In genomic region chr3:150259526-150260145, GRCh38 we compare ENCODE assay signal across 30 cellular contexts.
"Had no signal": no experiment of that assay in that cellular context is flagged by ENCODE, and none has a peak within 500 bp of the region (broad histone marks: within the 10 kb centered on the region; RNA-seq: fewer than 3 reads in every experiment).

No MANE protein-coding gene starts in this region.

- ATAC-seq: left colon; lower lobe of right lung; natural killer cell; psoas muscle; sciatic nerve; stimulated activated naive B cell treated with anti-CD40 and anti-IgM and Interleukin-4, amounts not matched to agents 10 μg/mL and 1 μg/mL and 100 μg/mL, for 72 hours; stimulated activated naive CD8-positive, alpha-beta T cell treated with anti-CD3 and anti-CD28 coated beads, Interleukin-15, Interleukin-2, amounts not matched to agents 100 U/mL and 50 U/mL, for 24 hours had no signal

- H3K4me2 ChIP-seq: neural progenitor cell had no signal

- H3K27me3 ChIP-seq: neural progenitor cell, neutrophil, stomach, testis, thyroid gland, transverse colon, upper lobe of left lung, vagina had no signal

- FAIRE-seq: islet of Langerhans, kidney had no signal

- H3K36me3 ChIP-seq: left ventricle myocardium inferior, lower lobe of right lung, neural progenitor cell, neutrophil, stomach, thyroid gland, transverse colon, upper lobe of left lung, vagina had no signal

- DNase-seq: hypothalamus; immature natural killer cell; kidney; left colon; left ventricle myocardium inferior; lower lobe of right lung; mammary epithelial cell; naive B cell; natural killer cell; nephron progenitor cell; occipital lobe; psoas muscle; stimulated activated CD4-positive, alpha-beta T cell treated with anti-CD3 and anti-CD28 coated beads, Interleukin-12 subunit alpha, Interleukin-12 subunit beta, amount 100 ng/mL, for 4 hours; stimulated activated CD4-positive, alpha-beta T cell treated with anti-CD3 and anti-CD28 coated beads, Interleukin-15, amount 100 ng/mL, for 24 hours; stimulated activated CD4-positive, alpha-beta T cell treated with anti-CD3 and anti-CD28 coated beads, Interleukin-2, amount 100 ng/mL, for 24 hours; stimulated activated CD4-positive, alpha-beta T cell treated with anti-CD3 and anti-CD28 coated beads, Interleukin-4, amount 100 ng/mL, for 1 hour; stimulated activated naive B cell treated with anti-CD40 and anti-IgM and Interleukin-4, amounts not matched to agents 10 μg/mL and 1 μg/mL and 100 μg/mL, for 72 hours; stimulated activated naive CD8-positive, alpha-beta T cell treated with anti-CD3 and anti-CD28 coated beads, Interleukin-15, Interleukin-2, amounts not matched to agents 100 U/mL and 50 U/mL, for 24 hours; stomach; testis; thyroid gland; transverse colon; upper lobe of left lung had no signal

- H3K27ac ChIP-seq: left ventricle myocardium inferior, lower lobe of right lung, neural progenitor cell, neutrophil, parathyroid adenoma, psoas muscle, skin epidermis, stomach, testis, thyroid gland, transverse colon, upper lobe of left lung, vagina had no signal

- H3K9me3 ChIP-seq: left ventricle myocardium inferior, lower lobe of right lung, neutrophil, psoas muscle, stomach, testis, thyroid gland, transverse colon, upper lobe of left lung, vagina had no signal

- H3K9ac ChIP-seq: neural progenitor cell, parathyroid adenoma had no signal

- H3K4me1 ChIP-seq: lower lobe of right lung, neural progenitor cell, transverse colon had no signal

- H3K4me3 ChIP-seq: left ventricle myocardium inferior, lower lobe of right lung, neural progenitor cell, psoas muscle, skin epidermis, stomach, testis, thyroid gland, transverse colon, upper lobe of left lung, vagina had no signal

- H3K79me2 ChIP-seq: parathyroid adenoma had no signal

- H2AFZ ChIP-seq: neural progenitor cell, parathyroid adenoma had no signal
